ENCODE assay signal across 1 cellular context in genomic region chr3:15108082-15108545, GRCh38.
TF ChIP-seq lines count a peak whose summit lies in the region.

No MANE protein-coding gene starts in this region.

TF ChIP-seq in HepG2, 621 proteins besides CTCF, POLR2A, EP300 and RAD21 (continued from another document):
- TF ChIP-seq GPBP1L1 (CRISPR knock-in tag; IDR thresholded peaks at IDR 0.05) (no peak), DR1 (CRISPR knock-in tag; IDR thresholded peaks at IDR 0.05) (no peak), ZNF33A (CRISPR knock-in tag; IDR thresholded peaks at IDR 0.05; ENCODE audit: borderline replicate concordance) (no peak), ZNF343 (CRISPR knock-in tag; IDR thresholded peaks at IDR 0.05) (no peak), ZBTB7A (CRISPR knock-in tag; IDR thresholded peaks at IDR 0.05) (no peak), ASH2L (IDR thresholded peaks at IDR 0.05; ENCODE audit: insufficient read length, low read depth, low read length) (no peak), LCORL (IDR thresholded peaks at IDR 0.05) (no peak), LCORL (CRISPR knock-in tag; IDR thresholded peaks at IDR 0.05) (no peak), ZNF557 (CRISPR knock-in tag; IDR thresholded peaks at IDR 0.05) (no peak), LBX2 (CRISPR knock-in tag; IDR thresholded peaks at IDR 0.05; ENCODE audit: borderline replicate concordance) (no peak), SOX5 (CRISPR knock-in tag; IDR thresholded peaks at IDR 0.05; ENCODE audit: borderline replicate concordance) (no peak), NFKB2 (CRISPR knock-in tag; IDR thresholded peaks at IDR 0.05; ENCODE audit: borderline replicate concordance) (peak; percentile 59; the same call in 1 of the 2 replicates), ZNF510 (CRISPR knock-in tag; IDR thresholded peaks at IDR 0.05; ENCODE audit: low read depth) (no peak), MAX (IDR thresholded peaks at IDR 0.05) (no peak), ZBTB1 (CRISPR knock-in tag; IDR thresholded peaks at IDR 0.05; ENCODE audit: borderline replicate concordance) (no peak), MEIS1 (CRISPR knock-in tag; IDR thresholded peaks at IDR 0.05; ENCODE audit: borderline replicate concordance) (no peak; the same call in 1 of the 2 replicates), JUN (CRISPR knock-in tag; IDR thresholded peaks at IDR 0.05) (no peak), KLF13 (CRISPR knock-in tag; IDR thresholded peaks at IDR 0.05) (no peak), ZNF101 (CRISPR knock-in tag; IDR thresholded peaks at IDR 0.05; ENCODE audit: borderline replicate concordance, low read depth) (no peak), ZNF263 (CRISPR knock-in tag; IDR thresholded peaks at IDR 0.05) (no peak), ZNF264 (CRISPR knock-in tag; IDR thresholded peaks at IDR 0.05) (no peak), TSC22D2 (CRISPR knock-in tag; IDR thresholded peaks at IDR 0.05; ENCODE audit: borderline replicate concordance) (no peak), NFYC (CRISPR knock-in tag; IDR thresholded peaks at IDR 0.05) (no peak), SRSF1 (optimal IDR thresholded peaks at IDR 0.05; ENCODE audit: low read depth, low read length) (peak; percentile 80), NFATC3 (CRISPR knock-in tag; IDR thresholded peaks at IDR 0.05) (no peak)
TF ChIP-seq in HepG2: peak in this region for 21.
